Comparison of ENCODE assay signal across 1 cellular context in the genomic region with DNA sequence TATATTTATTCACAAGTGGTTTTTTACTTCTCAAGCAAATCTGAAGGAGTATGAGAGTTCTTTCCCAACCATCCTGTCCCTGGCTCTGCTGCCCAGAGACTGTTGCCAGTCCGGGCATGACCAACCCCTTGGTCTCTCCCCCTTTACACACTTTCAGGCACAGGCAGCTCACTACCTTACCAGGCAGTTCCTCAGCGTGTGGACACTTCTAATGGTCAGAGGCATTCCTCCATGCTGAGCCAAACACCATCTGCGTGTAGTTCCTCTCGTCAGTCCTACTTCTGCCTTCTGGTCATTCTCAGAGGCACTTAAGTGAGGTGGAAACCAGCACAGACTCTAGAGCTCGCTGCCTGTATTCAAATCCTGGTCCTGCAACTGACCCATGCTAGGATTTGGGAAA.
TF ChIP-seq lines count a peak whose summit lies in the region.

No MANE protein-coding gene starts in this region.

TF ChIP-seq in H1, 55 proteins besides CTCF, POLR2A, EP300 and RAD21:
- TF ChIP-seq SRF (IDR thresholded peaks at IDR 0.05; ENCODE audit: low read depth, low read length) (no peak), RXRA (IDR thresholded peaks at IDR 0.05; ENCODE audit: insufficient read depth, low read depth, low read length) (no peak), SP4 (IDR thresholded peaks at IDR 0.05; ENCODE audit: low read length) (no peak), FOSL1 (IDR thresholded peaks at IDR 0.05; ENCODE audit: insufficient read depth, low read depth, low read length) (no peak), KDM1A (IDR thresholded peaks at IDR 0.05; ENCODE audit: borderline replicate concordance, low read length) (no peak), CBX5 (IDR thresholded peaks at IDR 0.05; ENCODE audit: low read depth, low read length) (no peak), TAF7 (optimal IDR thresholded peaks at IDR 0.05; ENCODE audit: borderline replicate concordance, low read depth, low read length) (no peak), GABPA (IDR thresholded peaks at IDR 0.05; ENCODE audit: borderline replicate concordance, insufficient read depth, low read length) (no peak), BRCA1 (IDR thresholded peaks at IDR 0.05; ENCODE audit: low read depth, low read length) (no peak), RBBP5 (IDR thresholded peaks at IDR 0.05; ENCODE audit: borderline replicate concordance, low read depth, low read length) (no peak), ATF2 (IDR thresholded peaks at IDR 0.05; ENCODE audit: low read length) (no peak)
